ENCODE assay signal across 25 cellular contexts in genomic region chr4:73212982-73213730, GRCh38. TPM values are rescaled to one million over a fixed set of nuclear protein-coding genes. Genes with fewer than 3 reads are reported as not detected.
DNase-seq lines count a peak whose midpoint lies in the region; ATAC-seq, FAIRE-seq and TF ChIP-seq lines count a peak whose summit lies in the region.
"Had no signal": no experiment of that assay in that cellular context is flagged by ENCODE, and none has a peak within 500 bp of the region (broad histone marks: within the 10 kb centered on the region; RNA-seq: fewer than 3 reads in every experiment).

No MANE protein-coding gene starts in this region.

- intact Hi-C loops in GM12878 (cut with micrococcal nuclease; ENCODE audit: unreplicated experiment) (no loop called here), left colon (cut with DNase I, micrococcal nuclease) (no loop called here), A673 (cut with micrococcal nuclease; ENCODE audit: unreplicated experiment) (no loop called here)

- peaks cover 3% of the 10 kb centered on the region for H3K36me3 Mint-ChIP-seq in osteocyte (ENCODE audit: unreplicated experiment)

- TF ChIP-seq EP300 in SK-N-SH (IDR thresholded peaks at IDR 0.05; ENCODE audit: borderline replicate concordance in 1 of 2, low read depth in 1 of 2, low read length in 1 of 2) (no peak), GM12878 (IDR thresholded peaks at IDR 0.05; ENCODE audit: borderline replicate concordance in 1 of 2, control insufficient read depth in 1 of 2, low read depth in 2 of 2, low read length in 2 of 2) (no peak)

- RAD21 ChIA-PET in GM12878 (lab: Charles Lee; ENCODE audit: unreplicated experiment) = interaction anchor here (0.7 kb wide), 1 partner anchor 135 kb away, joined by 3 read pairs; no protein-coding TSS in a partner anchor

- peak overlapping the region in 1 of 2 experiments; percentile 30; a peak in 1 of 4 replicates for H3K4me3 ChIP-seq in SK-N-SH (ENCODE audit: low read depth in 2 of 2, low read length in 1 of 2)
- H3K4me3 ChIP-seq in GM12878 = no peak overlapping the region
- H3K4me3 ChIP-seq in A673 (ENCODE audit: low read depth, low read length, poor library complexity, severe bottlenecking) = no peak overlapping the region
- H3K4me3 ChIP-seq: ascending aorta, left lung, MG63, prostate gland, SK-N-MC, uterus had no signal

- TF ChIP-seq RAD21 in SK-N-SH (IDR thresholded peaks at IDR 0.05; ENCODE audit: low read length) = no peak
- TF ChIP-seq RAD21 in GM12878 (IDR thresholded peaks at IDR 0.05; ENCODE audit: insufficient read depth, low read depth, low read length) = no peak

- H3K4me3 Mint-ChIP-seq in osteocyte (ENCODE audit: unreplicated experiment) = no peak overlapping the region
- H3K4me3 Mint-ChIP-seq: activated naive CD8-positive, alpha-beta T cell had no signal

- H2AFZ ChIP-seq in SK-N-SH (ENCODE audit: low read depth) = no peak overlapping the region
- H2AFZ ChIP-seq in GM12878 (ENCODE audit: control insufficient read depth, low read depth, low read length) = no peak overlapping the region

- peak overlapping the region; percentile 20 for H3K27ac Mint-ChIP-seq in osteocyte (ENCODE audit: unreplicated experiment)
- H3K27ac Mint-ChIP-seq: activated naive CD8-positive, alpha-beta T cell; activated T-helper 2 cell treated with anti-CD3 and anti-CD28 coated beads, Interferon-gamma antibody, Interleukin-2, Interleukin-4, amounts not matched to agents 10 μg/mL and 5 μg/mL and 100 μg/mL, durations not matched to agents 14 hours and 24 hours and 36 hours had no signal

- DNase-seq in SK-N-SH = no peak
- DNase-seq in GM12891 (ENCODE audit: insufficient read length, low spot score) = no peak
- DNase-seq in GM12878 (ENCODE audit: low read depth, low spot score) = no peak
- DNase-seq in osteocyte (ENCODE audit: extremely low spot score, unreplicated experiment) = no peak
- no peak for DNase-seq in left colon
- DNase-seq in A673 (ENCODE audit: low spot score) = no peak
- DNase-seq: 8988T; activated CD4-positive, alpha-beta T cell treated with anti-CD3 and anti-CD28 coated beads for 4 hours; activated CD8-positive, alpha-beta memory T cell treated with anti-CD3 and anti-CD28 coated beads, Interleukin-2, amount 50 U/mL, for 4 hours; AML-193; cortex of kidney; KG1; MG63; NCI-H1436; stimulated activated naive CD8-positive, alpha-beta T cell treated with anti-CD3 and anti-CD28 coated beads, Interleukin-15, Interleukin-2, amounts not matched to agents 100 U/mL and 50 U/mL, for 24 hours; uterus had no signal

- H4K20me1 ChIP-seq in SK-N-SH (ENCODE audit: insufficient read depth) (peaks cover 28% of the 10 kb centered on the region), GM12878 (ENCODE audit: control insufficient read depth, insufficient read depth) (no peaks in the 10 kb centered on the region)

- H3K36me3 ChIP-seq in SK-N-SH (replicated peaks in 1 of 2; ENCODE audit: control insufficient read depth in 1 of 2, insufficient read depth in 2 of 2, low read length in 1 of 2) = peaks cover 7 to 31% of the 10 kb centered on the region in 2 experiments
- peaks cover 0 to 5% of the 10 kb centered on the region in 2 experiments; a peak in 2 of 4 replicates for H3K36me3 ChIP-seq in GM12878 (ENCODE audit: control insufficient read depth in 2 of 2, insufficient read depth in 2 of 2, low read length in 1 of 2)
- no peaks in the 10 kb centered on the region for H3K36me3 ChIP-seq in A673 (ENCODE audit: insufficient read depth, low read length, poor library complexity, severe bottlenecking)
- H3K36me3 ChIP-seq: ascending aorta, left lung, prostate gland, uterus had no signal

- H3K79me2 ChIP-seq in SK-N-SH (ENCODE audit: insufficient read depth) (peaks cover 97% of the 10 kb centered on the region), GM12878 (ENCODE audit: control insufficient read depth, insufficient read depth, low read length) (peaks cover 55% of the 10 kb centered on the region)

- in situ Hi-C loops in GM12878 (cut with MboI) = no loop called here

- TF ChIP-seq POLR2A in GM12891 (IDR thresholded peaks at IDR 0.05; ENCODE audit: low read depth, low read length) (no peak), GM12878 (IDR thresholded peaks at IDR 0.05; ENCODE audit: low read depth, low read length) (no peak)

- H3F3A ChIP-seq in SK-N-SH (replicated peaks; ENCODE audit: insufficient read depth) = peaks cover 34% of the 10 kb centered on the region

- peaks cover 5% of the 10 kb centered on the region for H3K9me3 Mint-ChIP-seq in osteocyte (ENCODE audit: unreplicated experiment)
- H3K9me3 Mint-ChIP-seq: activated T-helper 2 cell treated with anti-CD3 and anti-CD28 coated beads, Interferon-gamma antibody, Interleukin-2, Interleukin-4, amounts not matched to agents 10 μg/mL and 5 μg/mL and 100 μg/mL, durations not matched to agents 14 hours and 24 hours and 36 hours had no signal

- peaks cover 28% of the 10 kb centered on the region for H3K4me1 Mint-ChIP-seq in osteocyte (ENCODE audit: unreplicated experiment)

- no peaks in the 10 kb centered on the region for H3K9me2 ChIP-seq in SK-N-SH

- ATAC-seq in SK-N-SH treated with all-trans-retinoic acid at 6 μM for 48 hours = no peak
- peak; percentile 26; the same call in 1 of the 3 replicates for ATAC-seq in GM12878
- ATAC-seq in GM18858 (IDR thresholded peaks at IDR 0.05; ENCODE audit: unreplicated experiment) = no peak
- ATAC-seq in left colon = no peak
- ATAC-seq: HCT116; left lung; stimulated activated naive CD8-positive, alpha-beta T cell treated with anti-CD3 and anti-CD28 coated beads, Interleukin-15, Interleukin-2, amounts not matched to agents 100 U/mL and 50 U/mL, for 24 hours had no signal

- no peaks in the 10 kb centered on the region for H3K27me3 Mint-ChIP-seq in osteocyte (ENCODE audit: unreplicated experiment)
- H3K27me3 Mint-ChIP-seq: activated naive CD8-positive, alpha-beta T cell had no signal

- peak overlapping the region; percentile 38; the same call in 1 of the 2 replicates for H3K4me2 ChIP-seq in SK-N-SH
- H3K4me2 ChIP-seq in GM12878 (ENCODE audit: control insufficient read depth, insufficient read depth) = no peak overlapping the region

- BruUV-seq in GM12878 (replicated peaks; lab: Mats Ljungman, UMichigan) (no TSS peak), A673 (replicated peaks; lab: Mats Ljungman, UMichigan) (no TSS peak)

- peak overlapping the region; percentile 26 to 78; a peak in 3 of 4 replicates for H3K27ac ChIP-seq in SK-N-SH (ENCODE audit: low read depth in 2 of 2, low read length in 1 of 2)
- no peak overlapping the region for H3K27ac ChIP-seq in GM12878 (ENCODE audit: control insufficient read depth, insufficient read depth)
- no peak overlapping the region for H3K27ac ChIP-seq in A673 (ENCODE audit: low read depth, low read length, poor library complexity, severe bottlenecking)
- H3K27ac ChIP-seq: left lung, prostate gland, uterus had no signal

- peak; percentile 61 for FAIRE-seq in GM12891 (lab: Jason Lieb, UNC)
- FAIRE-seq in GM12878 (lab: Jason Lieb, UNC) = no peak

- no peaks in the 10 kb centered on the region; a peak in 2 of 4 replicates for H3K4me1 ChIP-seq in SK-N-SH (ENCODE audit: control insufficient read depth in 1 of 2, insufficient read depth in 2 of 2, low read depth in 1 of 2, low read length in 1 of 2)
- no peaks in the 10 kb centered on the region for H3K4me1 ChIP-seq in GM12878 (ENCODE audit: control insufficient read depth, insufficient read depth, low read length)
- H3K4me1 ChIP-seq in A673 (ENCODE audit: insufficient read depth, low read length, poor library complexity, severe bottlenecking) = no peaks in the 10 kb centered on the region
- H3K4me1 ChIP-seq: prostate gland, uterus had no signal

- WGBS in SK-N-SH (ENCODE audit: low lambda C conversion rate) = 88% methylated on average over 1 of the region's 1 CpG
- 71% methylated on average over 1 of the region's 1 CpG for WGBS in GM12878 (ENCODE audit: insufficient coverage, insufficient replicate concordance, low lambda C conversion rate, missing lambda C conversion rate)

- POLR2A ChIA-PET in SK-N-SH (lab: Yijun Ruan, JAX) (no interaction called here), GM12878 (lab: Charles Lee) (interaction anchor here (0.6 kb wide), 1 partner anchor 8 kb away, joined by 3 read pairs; no protein-coding TSS in a partner anchor), A673 (lab: Charles Lee; ENCODE audit: low non-redundant PET) (no interaction called here)

- SMC1A ChIA-PET in GM12878 (lab: Charles Lee; ENCODE audit: uncharacterized antibody, unreplicated experiment) = interaction anchor here (0.6 to 1.6 kb wide), 4 partner anchors 10 to 481 kb away, joined by 3 to 5 read pairs (median 3); no protein-coding TSS in a partner anchor

- TF ChIP-seq CTCF in SK-N-SH (IDR thresholded peaks at IDR 0.05) (no peak), GM12878 (IDR thresholded peaks at IDR 0.05 in 2 of 3, conservative IDR thresholded peaks at IDR 0.05 in 1 of 3; ENCODE audit: control insufficient read depth in 2 of 3, extremely low read depth in 1 of 3, insufficient read depth in 1 of 3, low read depth in 3 of 3, low read length in 3 of 3) (no peak), osteocyte (IDR thresholded peaks at IDR 0.05) (no peak), A673 (conservative IDR thresholded peaks at IDR 0.05; ENCODE audit: low read depth, low read length) (no peak)

- H3K9ac ChIP-seq in SK-N-SH (no peak overlapping the region), GM12878 (ENCODE audit: control insufficient read depth, insufficient read depth, low read length) (no peak overlapping the region)

- H3K27me3 ChIP-seq in SK-N-SH (ENCODE audit: insufficient read depth) (no peaks in the 10 kb centered on the region), GM12878 (replicated peaks in 1 of 2; ENCODE audit: control insufficient read depth in 2 of 2, insufficient read depth in 2 of 2, low read length in 1 of 2) (no peaks in the 10 kb centered on the region), A673 (replicated peaks; ENCODE audit: insufficient read depth, low read depth, low read length, poor library complexity) (no peaks in the 10 kb centered on the region)
- H3K27me3 ChIP-seq: ascending aorta, left lung, MG63, uterus had no signal

- CTCF ChIA-PET in SK-N-SH (lab: Yijun Ruan, JAX) = no interaction called here
- CTCF ChIA-PET in GM12878 (lab: Yijun Ruan, JAX) = interaction anchor here (1.6 to 3.2 kb wide), 2 partner anchors 9 to 32 kb away, joined by 3 to 11 read pairs; no protein-coding TSS in a partner anchor
- CTCF ChIA-PET in A673 (lab: Charles Lee) = no interaction called here

- H3K9me3 ChIP-seq in SK-N-SH (no peaks in the 10 kb centered on the region), GM12878 (replicated peaks; ENCODE audit: control insufficient read depth, insufficient read depth, low read length) (no peaks in the 10 kb centered on the region; the same call in none of the 3 replicates), A673 (ENCODE audit: low read depth, low read length, poor library complexity, severe bottlenecking) (no peaks in the 10 kb centered on the region)
- H3K9me3 ChIP-seq: ascending aorta, left lung, MG63, prostate gland, uterus had no signal

RNA-seq across cellular contexts. Expression of gene ANKRD17, which starts 45.4 kb away (rescaled TPM):
- polyA plus RNA-seq in SK-N-SH (2012; rRNA removed) (25.6 and 33.1 TPM in 2 replicates), GM12878 (2011; rRNA removed) (36.3 and 43.1 TPM in 2 replicates), GM12878 (2014; fragmentation: Illumina TruSeq; extraction: Trizol) (40.2 and 45.8 TPM in 2 replicates), GM12878 (2014; fragmentation: Nextera tagmentation; extraction: Ambion mirVana) (10 to 100 TPM; 11.7 to 18.5 TPM), GM12878 (2014; rRNA removed) (27.6 and 35.8 TPM in 2 replicates), GM12878 (2016; fragmentation: Nextera tagmentation; extraction: Ambion mirVana) (10 to 100 TPM; 30.2 to 31.5 TPM)
- 18.1 and 26.1 TPM in 2 replicates for polyA plus RNA-seq in SK-N-SH (2012; cell fraction: cytosol; rRNA removed)
- polyA plus RNA-seq in SK-N-SH (2012; cell fraction: nucleus; rRNA removed) = 23.1 and 53.8 TPM in 2 replicates
- 18.2 TPM for polyA plus RNA-seq in GM12891 (2012; ENCODE audit: low read depth, missing spikeins)
- 109 and 113 TPM in 2 replicates for total RNA-seq in GM12878 (2013; cell fraction: nucleolus; rRNA removed)
- total RNA-seq in GM12878 (2014; rRNA removed) (30.8 and 31.0 TPM in 2 replicates), GM12878 (2014; rRNA removed; fragmentation: Illumina TruSeq; extraction: Trizol) (33.7 and 35.5 TPM in 2 replicates), GM12878 (2021) (45.1 and 46.5 TPM in 2 replicates), osteocyte (68.5 and 76.0 TPM in 2 replicates), left colon (10 to 100 TPM; 58.3 to 61.1 TPM), A673 (2021) (52.0 and 58.4 TPM in 2 replicates)
- polyA plus RNA-seq in GM12878 (2011; ENCODE audit: low read depth) = 17.9 TPM
- polyA plus RNA-seq in GM12878 (2011; cell fraction: cytosol; rRNA removed) = 32.5 and 35.8 TPM in 2 replicates
- polyA plus RNA-seq in GM12878 (2011; cell fraction: nucleus; rRNA removed) = 40.3 and 47.5 TPM in 2 replicates
- polyA plus RNA-seq in GM12878 (2012) = 18.0 and 24.7 TPM in 2 replicates
- polyA minus RNA-seq in GM12878 (2011; rRNA and poly(A)+ RNA removed) = 95.5 and 143 TPM in 2 replicates
- 32.6 and 42.5 TPM in 2 replicates for polyA minus RNA-seq in GM12878 (2011; cell fraction: cytosol; rRNA and poly(A)+ RNA removed)
- polyA minus RNA-seq in GM12878 (2011; cell fraction: nucleus; rRNA and poly(A)+ RNA removed) = 43.5 and 68.0 TPM in 2 replicates

Comparison
In these comparisons a context has a peak if more than half of its experiments do, and no peak if none do; other contexts are left out.
1. H3K27ac ChIP-seq: peak in SK-N-SH (2 of 2); none in GM12878 (single experiment) and A673 (single experiment).